ENCODE assay signal across 8 cellular contexts in the genomic region with DNA sequence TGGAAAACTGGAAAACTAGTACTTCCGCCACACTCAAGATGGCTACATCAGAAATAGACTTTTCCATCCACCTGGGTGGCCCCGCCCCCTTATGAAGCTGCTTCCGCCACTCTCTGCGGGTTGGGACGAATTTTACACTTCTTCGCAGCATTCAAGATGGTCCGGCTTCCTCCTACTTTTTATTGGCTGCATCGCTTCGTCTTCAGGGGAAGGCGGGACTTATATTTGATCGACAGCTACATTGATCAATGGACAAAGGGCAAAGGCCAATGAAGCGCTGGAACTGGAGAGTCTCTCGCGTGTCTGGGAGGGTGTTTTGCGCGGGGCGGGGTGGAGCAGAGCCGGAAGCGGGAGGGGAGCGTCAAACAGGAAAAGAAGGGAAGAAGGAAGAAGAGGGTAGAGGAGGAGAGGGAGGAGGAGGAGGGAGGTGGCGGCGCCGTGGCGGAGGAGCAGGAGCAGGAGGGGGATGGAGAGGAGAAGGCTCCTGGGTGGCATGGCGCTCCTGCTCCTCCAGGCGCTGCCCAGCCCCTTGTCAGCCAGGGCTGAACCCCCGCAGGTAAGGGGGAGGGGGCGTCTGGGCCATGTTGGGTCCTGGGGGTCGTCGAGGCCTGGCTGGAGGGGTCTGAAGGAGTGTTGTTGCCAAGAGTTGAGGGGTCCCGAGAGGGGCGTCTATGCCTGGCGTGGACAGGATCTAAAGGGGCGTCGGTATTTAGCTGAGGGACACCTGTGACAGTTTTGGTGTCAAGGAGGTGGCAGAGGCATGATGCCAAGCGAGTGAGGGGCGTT. TPM values are rescaled to one million over a fixed set of nuclear protein-coding genes. Genes with fewer than 3 reads are reported as not detected.
DNase-seq lines count a peak whose midpoint lies in the region; ATAC-seq and TF ChIP-seq lines count a peak whose summit lies in the region.

Gene WBP1L (plus strand): TSS at position 361 of the 786 bp plus-strand sequence. CDS start 106 bp downstream, at position 467.

- H3K36me3 Mint-ChIP-seq in activated B cell treated with CpG ODN at 0.5 μM for 24 hours (ENCODE audit: low read depth) (peaks cover 14% of the 10 kb centered on the region), immature natural killer cell (peaks cover 0 to 7% (median 0%) of the 10 kb centered on the region in 3 donors)

- H3K27me3 Mint-ChIP-seq in activated B cell treated with CpG ODN at 0.5 μM for 24 hours (no peaks in the 10 kb centered on the region), immature natural killer cell (ENCODE audit: low read depth in 3 of 3) (peaks cover 2 to 7% (median 7%) of the 10 kb centered on the region in 3 donors)

- CTCF ChIA-PET in activated B cell treated with CpG ODN at 0.5 μM for 24 hours (lab: Charles Lee) = interaction anchor here (1.0 kb wide), 1 partner anchor 30 kb away, joined by 5 read pairs; the partner anchor contains the start of genes ARL3 and SFXN2

- intact Hi-C loops in activated B cell treated with CpG ODN at 0.5 μM for 24 hours (cut with micrococcal nuclease) = loop anchor here (1.0 to 5.0 kb wide), 6 partner anchors 29 to 1391 kb away; partner anchors contain the start of genes ACTR1A, ARL3, BORCS7 and BTRC

- peak within 1 kb of the TSS; percentile 89 for H3K27ac ChIP-seq in caudate nucleus (ENCODE audit: low read depth, low read length)

- H3K27ac Mint-ChIP-seq in activated B cell treated with CpG ODN at 0.5 μM for 24 hours = peak within 1 kb of the TSS; percentile 87
- peak within 1 kb of the TSS; percentile 77 to 95 (median 92) for H3K27ac Mint-ChIP-seq in immature natural killer cell

- H3K4me1 Mint-ChIP-seq in activated B cell treated with CpG ODN at 0.5 μM for 24 hours (peaks cover 47% of the 10 kb centered on the region), immature natural killer cell (peaks cover 41 to 53% of the 10 kb centered on the region in 2 donors)

- TF ChIP-seq CTCF in activated B cell treated with CpG ODN at 0.5 μM for 24 hours (IDR thresholded peaks at IDR 0.05) = no peak

- H3K4me3 Mint-ChIP-seq in activated B cell treated with CpG ODN at 0.5 μM for 24 hours = peak within 1 kb of the TSS; percentile 93
- peak within 1 kb of the TSS; percentile 88 to 100 (median 92) for H3K4me3 Mint-ChIP-seq in immature natural killer cell

- in situ Hi-C loops in GM18951 (cut with MboI; ENCODE audit: low sequenced_read_pairs, unreplicated experiment) = no loop called here

- ATAC-seq in HG03196 (IDR thresholded peaks at IDR 0.05; ENCODE audit: unreplicated experiment) (peak; percentile 94), activated B cell treated with CpG ODN at 0.5 μM for 24 hours (ENCODE audit: low read depth) (peak; percentile 98)

- POLR2A ChIA-PET in activated B cell treated with CpG ODN at 0.5 μM for 24 hours (lab: Charles Lee) = interaction anchor here (0.6 to 2.6 kb wide), 20 partner anchors 10 to 925 kb away, joined by 3 to 21 read pairs (median 4); partner anchors contain the start of genes ACTR1A, ARL3, BORCS7 and NFKB2

- no peaks in the 10 kb centered on the region for H3K9me3 Mint-ChIP-seq in activated B cell treated with CpG ODN at 0.5 μM for 24 hours
- H3K9me3 Mint-ChIP-seq in immature natural killer cell = no peaks in the 10 kb centered on the region

- peak; percentile 69 for TF ChIP-seq POLR2A in GM18951 (IDR thresholded peaks at IDR 0.05; ENCODE audit: extremely low read depth, insufficient read depth, insufficient read length)

- DNase-seq in AG08396 (ENCODE audit: low spot score) = peak; percentile 93
- peak; percentile 97 for DNase-seq in NCI-H345 (lab: John Stamatoyannopoulos, UW)
- peak; percentile 81 for DNase-seq in activated B cell treated with CpG ODN at 0.5 μM for 24 hours
- DNase-seq in caudate nucleus (lab: John Stamatoyannopoulos, UW) = peak; percentile 63 to 100 (median 97)
- DNase-seq in immature natural killer cell = peak; percentile 96 to 97 (median 97)
- DNase-seq in smooth muscle cell of the brain vasculature (ENCODE audit: low read depth, low spot score) = peak; percentile 98

RNA-seq across cellular contexts. Expression of gene WBP1L, which starts in this region (rescaled TPM):
- 30.5 and 30.8 TPM in 2 replicates for total RNA-seq in activated B cell treated with CpG ODN at 0.5 μM for 24 hours
- 10 to 100 TPM; 34.1 to 53.1 (median 35.2) TPM for polyA plus RNA-seq in immature natural killer cell

Comparison
In these comparisons a context has a peak if more than half of its experiments do, and no peak if none do; other contexts are left out.
1. Peak in every context shown above with its lines: DNase-seq, ATAC-seq and H3K27ac ChIP-seq.